In the genomic region with DNA sequence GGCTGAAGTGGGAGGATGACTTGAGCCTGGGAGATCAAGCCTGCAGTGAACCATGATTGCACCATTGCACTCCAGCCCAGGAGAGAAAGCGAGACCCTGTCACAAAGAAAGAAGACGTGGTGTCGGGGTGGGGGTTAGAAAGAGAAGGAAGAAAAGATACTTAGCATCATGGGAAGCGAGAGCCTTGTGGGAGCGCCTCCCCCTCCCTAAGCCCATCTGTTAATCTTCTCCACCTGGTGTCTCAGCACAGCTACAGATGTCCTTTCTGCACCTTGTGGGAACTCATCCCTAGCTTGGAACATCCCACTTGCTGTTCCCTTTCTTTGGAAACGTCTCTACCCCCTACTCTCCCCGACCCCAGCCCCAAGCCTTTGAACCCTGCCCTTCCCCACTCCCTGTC, we compare ENCODE assay signal across 18 cellular contexts. TPM values are rescaled to one million over a fixed set of nuclear protein-coding genes. Genes with fewer than 3 reads are reported as not detected.
DNase-seq lines count a peak whose midpoint lies in the region; ATAC-seq and TF ChIP-seq lines count a peak whose summit lies in the region.
"Had no signal": no experiment of that assay in that cellular context is flagged by ENCODE, and none has a peak within 500 bp of the region (broad histone marks: within the 10 kb centered on the region; RNA-seq: fewer than 3 reads in every experiment).

No MANE protein-coding gene starts in this region.

- peaks cover 55% of the 10 kb centered on the region for H3K4me1 ChIP-seq in CD4-positive, alpha-beta memory T cell (ENCODE audit: insufficient read depth, low read length)
- H3K4me1 ChIP-seq in right atrium auricular region (peaks cover 0 to 18% of the 10 kb centered on the region in 2 donors), lower lobe of right lung (peaks cover 25% of the 10 kb centered on the region)

- H3K27me3 ChIP-seq in CD4-positive, alpha-beta memory T cell (ENCODE audit: insufficient read depth, low read length) = no peaks in the 10 kb centered on the region
- H3K27me3 ChIP-seq in MG63 = no peaks in the 10 kb centered on the region
- no peaks in the 10 kb centered on the region for H3K27me3 ChIP-seq in right atrium auricular region
- no peaks in the 10 kb centered on the region for H3K27me3 ChIP-seq in lower lobe of right lung (ENCODE audit: low read depth)

- H3K27ac Mint-ChIP-seq in CD4-positive, alpha-beta memory T cell = peak overlapping the region in 6 of 7 donors; percentile 38 to 96 (median 64)
- peak overlapping the region; percentile 97 for H3K27ac Mint-ChIP-seq in glutamatergic neuron (ENCODE audit: unreplicated experiment)
- H3K27ac Mint-ChIP-seq: H9 had no signal

- H3K36me3 ChIP-seq in CD4-positive, alpha-beta memory T cell (ENCODE audit: insufficient read depth, low read length) = peaks cover 4% of the 10 kb centered on the region
- H3K36me3 ChIP-seq in MG63 = no peaks in the 10 kb centered on the region
- no peaks in the 10 kb centered on the region for H3K36me3 ChIP-seq in right atrium auricular region
- H3K36me3 ChIP-seq in lower lobe of right lung = no peaks in the 10 kb centered on the region

- POLR2A ChIA-PET in CD4-positive, alpha-beta memory T cell (lab: Charles Lee; ENCODE audit: partially characterized antibody) = interaction anchor here (0.6 to 4.5 kb wide), 7 partner anchors 8 to 93 kb away, joined by 3 to 78 read pairs (median 5); partner anchors contain the start of genes FBRS, PRR14, ZNF747 and ZNF764

- no peaks in the 10 kb centered on the region for H3K9me3 Mint-ChIP-seq in CD4-positive, alpha-beta memory T cell
- H3K9me3 Mint-ChIP-seq in glutamatergic neuron (ENCODE audit: unreplicated experiment) = peaks cover 18% of the 10 kb centered on the region
- H3K9me3 Mint-ChIP-seq: H9 had no signal

- TF ChIP-seq CTCF in glutamatergic neuron (IDR thresholded peaks at IDR 0.05; ENCODE audit: partially characterized antibody, unreplicated experiment) (no peak), right atrium auricular region (IDR thresholded peaks at IDR 0.05) (no peak), lower lobe of right lung (IDR thresholded peaks at IDR 0.05) (no peak)

- DNase-seq in Ammon's horn (ENCODE audit: low spot score) (peak; percentile 22), NCI-H82 (lab: John Stamatoyannopoulos, UW) (peak; percentile 93), glutamatergic neuron (peak; percentile 31), MG63 (no peak), right atrium auricular region (ENCODE audit: low spot score) (no peak), lower lobe of right lung (no peak)
- DNase-seq in CD4-positive, alpha-beta memory T cell = no peak
- DNase-seq: AML-193, H9, Kasumi-1, NCI-H1417 treated with DMSO at 0.1 percent for 48 hours, NCI-H2029, NCI-H2227 treated with DMSO at 0.1 percent for 48 hours, NCI-H526 treated with DMSO at 0.1 percent for 48 hours, SHP77 had no signal

- no peak overlapping the region for H3K27ac ChIP-seq in CD4-positive, alpha-beta memory T cell (ENCODE audit: low read depth, low read length)
- H3K27ac ChIP-seq in right atrium auricular region (no peak overlapping the region), lower lobe of right lung (no peak overlapping the region)

- H3K4me3 Mint-ChIP-seq in CD4-positive, alpha-beta memory T cell = no peak overlapping the region
- peak overlapping the region; percentile 76 for H3K4me3 Mint-ChIP-seq in glutamatergic neuron (ENCODE audit: unreplicated experiment)
- H3K4me3 Mint-ChIP-seq: H9 had no signal

- intact Hi-C loops in CD4-positive, alpha-beta memory T cell (cut with micrococcal nuclease) = no loop called here
- intact Hi-C loops in lower lobe of right lung (cut with DNase I) = no loop called here

- peaks cover 19 to 53% (median 36%) of the 10 kb centered on the region in 4 donors for H3K4me1 Mint-ChIP-seq in CD4-positive, alpha-beta memory T cell
- H3K4me1 Mint-ChIP-seq in glutamatergic neuron (ENCODE audit: low read depth, unreplicated experiment) = peaks cover 27% of the 10 kb centered on the region

- no peaks in the 10 kb centered on the region for H3K27me3 Mint-ChIP-seq in CD4-positive, alpha-beta memory T cell
- peaks cover 10% of the 10 kb centered on the region for H3K27me3 Mint-ChIP-seq in glutamatergic neuron (ENCODE audit: unreplicated experiment)

- no peak overlapping the region for H3K4me3 ChIP-seq in CD4-positive, alpha-beta memory T cell (ENCODE audit: low read length in 2 of 2)
- H3K4me3 ChIP-seq in MG63 (no peak overlapping the region), right atrium auricular region (no peak overlapping the region), lower lobe of right lung (no peak overlapping the region)

- H3K9me3 ChIP-seq in CD4-positive, alpha-beta memory T cell (ENCODE audit: control insufficient read depth in 1 of 2, low read length in 2 of 2) = no peaks in the 10 kb centered on the region
- H3K9me3 ChIP-seq in MG63 (no peaks in the 10 kb centered on the region), right atrium auricular region (no peaks in the 10 kb centered on the region), lower lobe of right lung (no peaks in the 10 kb centered on the region)

- CTCF ChIA-PET in CD4-positive, alpha-beta memory T cell (lab: Charles Lee; ENCODE audit: partially characterized antibody) = interaction anchor here (1.0 to 2.2 kb wide), 2 partner anchors 9 to 136 kb away, joined by 4 to 9 read pairs; partner anchors contain the start of gene DCTPP1

- ATAC-seq in lower lobe of right lung = no peak
- no peak for ATAC-seq in GM21529 (IDR thresholded peaks at IDR 0.05; ENCODE audit: unreplicated experiment)
- ATAC-seq: Panc1, SK-N-SH treated with all-trans-retinoic acid at 6 μM for 48 hours had no signal

- peaks cover 0 to 2% of the 10 kb centered on the region in 2 donors for H3K36me3 Mint-ChIP-seq in CD4-positive, alpha-beta memory T cell
- H3K36me3 Mint-ChIP-seq in glutamatergic neuron (ENCODE audit: unreplicated experiment) = no peaks in the 10 kb centered on the region

RNA-seq across cellular contexts. Expression of gene ZNF688, which starts 6.0 kb away (rescaled TPM):
- 10 to 100 TPM; 21.4 to 22.7 TPM for total RNA-seq in CD4-positive, alpha-beta memory T cell
- 10 to 100 TPM; 31.7 to 33.8 TPM for polyA plus RNA-seq in CD4-positive, alpha-beta memory T cell
- total RNA-seq in glutamatergic neuron (ENCODE audit: unreplicated experiment) (18.7 TPM), right atrium auricular region (10 to 100 TPM in 1 of 2 donors, 1 to 10 TPM in 1; 9.6 to 13.5 TPM), lower lobe of right lung (13.5 TPM)
- total RNA-seq in MG63 (2014; rRNA removed; shearing (Covaris generic); ENCODE audit: low replicate concordance) = 4.0 TPM in 2 replicates

RNA-seq across cellular contexts. Expression of gene ZNF764, which starts 7.4 kb away (rescaled TPM):
- total RNA-seq in CD4-positive, alpha-beta memory T cell = 10 to 100 TPM; 28.9 to 29.3 TPM
- 1 to 10 TPM; 4.2 to 8.8 TPM for polyA plus RNA-seq in CD4-positive, alpha-beta memory T cell
- 39.0 TPM for total RNA-seq in glutamatergic neuron (ENCODE audit: unreplicated experiment)
- total RNA-seq in MG63 (2014; rRNA removed; shearing (Covaris generic); ENCODE audit: low replicate concordance) = 2.0 and 6.8 TPM in 2 replicates
- 10 to 100 TPM; 12.0 to 16.9 TPM for total RNA-seq in right atrium auricular region
- total RNA-seq in lower lobe of right lung = 8.4 TPM

RNA-seq across cellular contexts. Expression of gene ZNF785, which starts 20.0 kb away (rescaled TPM):
- total RNA-seq in CD4-positive, alpha-beta memory T cell = 10 to 100 TPM; 33.4 to 34.2 TPM
- 1 to 10 TPM; 1.7 to 3.4 TPM for polyA plus RNA-seq in CD4-positive, alpha-beta memory T cell
- total RNA-seq in glutamatergic neuron (ENCODE audit: unreplicated experiment) (58.4 TPM), right atrium auricular region (1 to 10 TPM; 5.5 to 6.0 TPM), lower lobe of right lung (16.2 TPM)
- 11.4 and 15.7 TPM in 2 replicates for total RNA-seq in MG63 (2014; rRNA removed; shearing (Covaris generic); ENCODE audit: low replicate concordance)

RNA-seq across cellular contexts. Expression of gene ZNF747, which starts 30.9 kb away (rescaled TPM):
- 10 to 100 TPM; 15.7 to 17.8 TPM for total RNA-seq in CD4-positive, alpha-beta memory T cell
- 1 to 10 TPM; 7.8 to 8.8 TPM for polyA plus RNA-seq in CD4-positive, alpha-beta memory T cell
- total RNA-seq in glutamatergic neuron (ENCODE audit: unreplicated experiment) (15.1 TPM), right atrium auricular region (10 to 100 TPM; 13.3 to 16.2 TPM), lower lobe of right lung (9.3 TPM)
- total RNA-seq in MG63 (2014; rRNA removed; shearing (Covaris generic); ENCODE audit: low replicate concordance) = 11.8 and 27.9 TPM in 2 replicates

RNA-seq across cellular contexts. Expression of gene ZNF768, which starts 39.2 kb away (rescaled TPM):
- total RNA-seq in CD4-positive, alpha-beta memory T cell = 1 to 10 TPM; 5.8 to 6.1 TPM
- polyA plus RNA-seq in CD4-positive, alpha-beta memory T cell = 1 to 10 TPM in 1 of 2 donors, under 1 TPM in 1; 0.69 to 1.7 TPM
- total RNA-seq in glutamatergic neuron (ENCODE audit: unreplicated experiment) (45.6 TPM), right atrium auricular region (10 to 100 TPM; 41.1 to 51.4 TPM), lower lobe of right lung (24.9 TPM)
- 47.6 and 72.9 TPM in 2 replicates for total RNA-seq in MG63 (2014; rRNA removed; shearing (Covaris generic); ENCODE audit: low replicate concordance)

Comparison
In these comparisons a context has a peak if more than half of its experiments do, and no peak if none do; other contexts are left out.
1. DNase-seq: peak in Ammon's horn (single experiment), NCI-H82 (single experiment) and glutamatergic neuron (single experiment); none in CD4-positive, alpha-beta memory T cell (0 of 5), MG63 (single experiment), right atrium auricular region (single experiment) and lower lobe of right lung (single experiment).